Comparison of ENCODE assay signal across 13 cellular contexts in genomic region chrX:71143508-71143907, GRCh38. TPM values are rescaled to one million over a fixed set of nuclear protein-coding genes. Genes with fewer than 3 reads are reported as not detected.
DNase-seq lines count a peak whose midpoint lies in the region; ATAC-seq and TF ChIP-seq lines count a peak whose summit lies in the region.
"Had no signal": no experiment of that assay in that cellular context is flagged by ENCODE, and none has a peak within 500 bp of the region (broad histone marks: within the 10 kb centered on the region; RNA-seq: fewer than 3 reads in every experiment).

No MANE protein-coding gene starts in this region.

- H3K4me1 Mint-ChIP-seq in activated T-helper 2 cell treated with anti-CD3 and anti-CD28 coated beads, Interferon-gamma antibody, Interleukin-2, Interleukin-4, amounts not matched to agents 10 μg/mL and 5 μg/mL and 100 μg/mL, durations not matched to agents 14 hours and 24 hours and 36 hours (ENCODE audit: low read depth) = peaks cover 9% of the 10 kb centered on the region
- H3K4me1 Mint-ChIP-seq in stimulated activated naive B cell treated with anti-CD40 and anti-IgM and Interleukin-4, amounts not matched to agents 10 μg/mL and 1 μg/mL and 100 μg/mL, for 72 hours = peaks cover 13 to 19% of the 10 kb centered on the region in 2 donors

- H3K27me3 Mint-ChIP-seq in activated T-helper 2 cell treated with anti-CD3 and anti-CD28 coated beads, Interferon-gamma antibody, Interleukin-2, Interleukin-4, amounts not matched to agents 10 μg/mL and 5 μg/mL and 100 μg/mL, durations not matched to agents 14 hours and 24 hours and 36 hours (ENCODE audit: low read depth) = no peaks in the 10 kb centered on the region
- H3K27me3 Mint-ChIP-seq in stimulated activated naive B cell treated with anti-CD40 and anti-IgM and Interleukin-4, amounts not matched to agents 10 μg/mL and 1 μg/mL and 100 μg/mL, for 72 hours = no peaks in the 10 kb centered on the region

- no peaks in the 10 kb centered on the region for H3K9me3 Mint-ChIP-seq in activated T-helper 2 cell treated with anti-CD3 and anti-CD28 coated beads, Interferon-gamma antibody, Interleukin-2, Interleukin-4, amounts not matched to agents 10 μg/mL and 5 μg/mL and 100 μg/mL, durations not matched to agents 14 hours and 24 hours and 36 hours
- no peaks in the 10 kb centered on the region for H3K9me3 Mint-ChIP-seq in stimulated activated naive B cell treated with anti-CD40 and anti-IgM and Interleukin-4, amounts not matched to agents 10 μg/mL and 1 μg/mL and 100 μg/mL, for 72 hours
- H3K9me3 Mint-ChIP-seq: CD8-positive, alpha-beta memory T cell had no signal

- intact Hi-C loops in activated T-helper 2 cell treated with anti-CD3 and anti-CD28 coated beads, Interferon-gamma antibody, Interleukin-2, Interleukin-4, amounts not matched to agents 10 μg/mL and 5 μg/mL and 100 μg/mL, durations not matched to agents 14 hours and 24 hours and 36 hours (cut with micrococcal nuclease) = no loop called here

- no peak overlapping the region for H3K27ac Mint-ChIP-seq in activated T-helper 2 cell treated with anti-CD3 and anti-CD28 coated beads, Interferon-gamma antibody, Interleukin-2, Interleukin-4, amounts not matched to agents 10 μg/mL and 5 μg/mL and 100 μg/mL, durations not matched to agents 14 hours and 24 hours and 36 hours
- H3K27ac Mint-ChIP-seq in stimulated activated naive B cell treated with anti-CD40 and anti-IgM and Interleukin-4, amounts not matched to agents 10 μg/mL and 1 μg/mL and 100 μg/mL, for 72 hours = no peak overlapping the region

- TF ChIP-seq CTCF in choroid plexus epithelial cell (conservative IDR thresholded peaks at IDR 0.05; ENCODE audit: low read depth, low read length) = no peak

- no peak for ATAC-seq in stimulated activated naive B cell treated with anti-CD40 and anti-IgM and Interleukin-4, amounts not matched to agents 10 μg/mL and 1 μg/mL and 100 μg/mL, for 72 hours (replicated peaks)

- peak in 60 of 76 experiments; percentile 0 to 57 (median 18) for DNase-seq in HUDEP-2 (lab: John Stamatoyannopoulos, UW; ENCODE audit: unreplicated experiment in 76 of 76)
- DNase-seq in choroid plexus epithelial cell (ENCODE audit: low read depth) = peak; percentile 30
- peak; percentile 32 for DNase-seq in iris pigment epithelial cell (ENCODE audit: low read depth)
- DNase-seq in stromal cell of bone marrow (ENCODE audit: low read depth) = peak; percentile 31
- no peak for DNase-seq in activated T-helper 2 cell treated with anti-CD3 and anti-CD28 coated beads, Interferon-gamma antibody, Interleukin-2, Interleukin-4, amounts not matched to agents 10 μg/mL and 5 μg/mL and 100 μg/mL, durations not matched to agents 14 hours and 24 hours and 36 hours (ENCODE audit: low spot score)
- DNase-seq in stimulated activated naive B cell treated with anti-CD40 and anti-IgM and Interleukin-4, amounts not matched to agents 10 μg/mL and 1 μg/mL and 100 μg/mL, for 72 hours = no peak
- no peak for DNase-seq in DMS53 (lab: John Stamatoyannopoulos, UW)
- no peak for DNase-seq in mesenteric fat pad (ENCODE audit: low spot score)
- DNase-seq: activated CD8-positive, alpha-beta memory T cell treated with anti-CD3 and anti-CD28 coated beads, Interleukin-2, amount 50 U/mL, for 4 hours; CD8-positive, alpha-beta memory T cell; mesendoderm; retina had no signal

- no peak overlapping the region for H3K4me3 ChIP-seq in choroid plexus epithelial cell (ENCODE audit: low read depth, low read length)

- no peak overlapping the region for H3K4me3 Mint-ChIP-seq in activated T-helper 2 cell treated with anti-CD3 and anti-CD28 coated beads, Interferon-gamma antibody, Interleukin-2, Interleukin-4, amounts not matched to agents 10 μg/mL and 5 μg/mL and 100 μg/mL, durations not matched to agents 14 hours and 24 hours and 36 hours (ENCODE audit: low read depth)
- no peak overlapping the region for H3K4me3 Mint-ChIP-seq in stimulated activated naive B cell treated with anti-CD40 and anti-IgM and Interleukin-4, amounts not matched to agents 10 μg/mL and 1 μg/mL and 100 μg/mL, for 72 hours

- peaks cover 22% of the 10 kb centered on the region for H3K36me3 Mint-ChIP-seq in activated T-helper 2 cell treated with anti-CD3 and anti-CD28 coated beads, Interferon-gamma antibody, Interleukin-2, Interleukin-4, amounts not matched to agents 10 μg/mL and 5 μg/mL and 100 μg/mL, durations not matched to agents 14 hours and 24 hours and 36 hours (ENCODE audit: low read depth)
- peaks cover 7 to 9% of the 10 kb centered on the region in 2 donors for H3K36me3 Mint-ChIP-seq in stimulated activated naive B cell treated with anti-CD40 and anti-IgM and Interleukin-4, amounts not matched to agents 10 μg/mL and 1 μg/mL and 100 μg/mL, for 72 hours

RNA-seq across cellular contexts. Expression of gene NLGN3, which starts 1.1 kb away (rescaled TPM):
- 0.78 and 0.94 TPM in 2 replicates for total RNA-seq in activated T-helper 2 cell treated with anti-CD3 and anti-CD28 coated beads, Interferon-gamma antibody, Interleukin-2, Interleukin-4, amounts not matched to agents 10 μg/mL and 5 μg/mL and 100 μg/mL, durations not matched to agents 14 hours and 24 hours and 36 hours
- total RNA-seq in mesenteric fat pad = 0.48 TPM

RNA-seq across cellular contexts. Expression of gene MED12, which starts 25.1 kb away (rescaled TPM):
- 71.1 and 71.3 TPM in 2 replicates for total RNA-seq in activated T-helper 2 cell treated with anti-CD3 and anti-CD28 coated beads, Interferon-gamma antibody, Interleukin-2, Interleukin-4, amounts not matched to agents 10 μg/mL and 5 μg/mL and 100 μg/mL, durations not matched to agents 14 hours and 24 hours and 36 hours
- 46.7 TPM for total RNA-seq in mesenteric fat pad

RNA-seq across cellular contexts. Expression of gene IL2RG, which starts 32.1 kb away (rescaled TPM):
- total RNA-seq in activated T-helper 2 cell treated with anti-CD3 and anti-CD28 coated beads, Interferon-gamma antibody, Interleukin-2, Interleukin-4, amounts not matched to agents 10 μg/mL and 5 μg/mL and 100 μg/mL, durations not matched to agents 14 hours and 24 hours and 36 hours = 358 and 366 TPM in 2 replicates
- total RNA-seq in mesenteric fat pad = 5.8 TPM
- total RNA-seq: SK-MEL-5 had no signal

RNA-seq across cellular contexts. Expression of gene CXorf65, which starts 37.0 kb away (rescaled TPM):
- 22.7 and 26.3 TPM in 2 replicates for total RNA-seq in activated T-helper 2 cell treated with anti-CD3 and anti-CD28 coated beads, Interferon-gamma antibody, Interleukin-2, Interleukin-4, amounts not matched to agents 10 μg/mL and 5 μg/mL and 100 μg/mL, durations not matched to agents 14 hours and 24 hours and 36 hours
- 2.2 TPM for total RNA-seq in mesenteric fat pad
- total RNA-seq: SK-MEL-5 had no signal

RNA-seq across cellular contexts. Expression of gene FOXO4, which starts 47.9 kb away (rescaled TPM):
- total RNA-seq in activated T-helper 2 cell treated with anti-CD3 and anti-CD28 coated beads, Interferon-gamma antibody, Interleukin-2, Interleukin-4, amounts not matched to agents 10 μg/mL and 5 μg/mL and 100 μg/mL, durations not matched to agents 14 hours and 24 hours and 36 hours = 10.6 and 11.6 TPM in 2 replicates
- 24.7 TPM for total RNA-seq in mesenteric fat pad

Comparison
In these comparisons a context has a peak if more than half of its experiments do, and no peak if none do; other contexts are left out.
1. DNase-seq: peak in HUDEP-2 (60 of 76), choroid plexus epithelial cell (single experiment), iris pigment epithelial cell (single experiment) and stromal cell of bone marrow (single experiment); none in activated T-helper 2 cell treated with anti-CD3 and anti-CD28 coated beads, Interferon-gamma antibody, Interleukin-2, Interleukin-4, amounts not matched to agents 10 μg/mL and 5 μg/mL and 100 μg/mL, durations not matched to agents 14 hours and 24 hours and 36 hours (single experiment), stimulated activated naive B cell treated with anti-CD40 and anti-IgM and Interleukin-4, amounts not matched to agents 10 μg/mL and 1 μg/mL and 100 μg/mL, for 72 hours (single experiment), DMS53 (single experiment) and mesenteric fat pad (single experiment).
2. RNA of gene IL2RG, which starts 32.1 kb away (total RNA-seq): 358 to 366 TPM in activated T-helper 2 cell treated with anti-CD3 and anti-CD28 coated beads, Interferon-gamma antibody, Interleukin-2, Interleukin-4, amounts not matched to agents 10 μg/mL and 5 μg/mL and 100 μg/mL, durations not matched to agents 14 hours and 24 hours and 36 hours; 5.8 TPM in mesenteric fat pad (single experiment); every median in the first group is over 10 times any median in the second.